8 cellular contexts compared by ENCODE assay signal in the genomic region with DNA sequence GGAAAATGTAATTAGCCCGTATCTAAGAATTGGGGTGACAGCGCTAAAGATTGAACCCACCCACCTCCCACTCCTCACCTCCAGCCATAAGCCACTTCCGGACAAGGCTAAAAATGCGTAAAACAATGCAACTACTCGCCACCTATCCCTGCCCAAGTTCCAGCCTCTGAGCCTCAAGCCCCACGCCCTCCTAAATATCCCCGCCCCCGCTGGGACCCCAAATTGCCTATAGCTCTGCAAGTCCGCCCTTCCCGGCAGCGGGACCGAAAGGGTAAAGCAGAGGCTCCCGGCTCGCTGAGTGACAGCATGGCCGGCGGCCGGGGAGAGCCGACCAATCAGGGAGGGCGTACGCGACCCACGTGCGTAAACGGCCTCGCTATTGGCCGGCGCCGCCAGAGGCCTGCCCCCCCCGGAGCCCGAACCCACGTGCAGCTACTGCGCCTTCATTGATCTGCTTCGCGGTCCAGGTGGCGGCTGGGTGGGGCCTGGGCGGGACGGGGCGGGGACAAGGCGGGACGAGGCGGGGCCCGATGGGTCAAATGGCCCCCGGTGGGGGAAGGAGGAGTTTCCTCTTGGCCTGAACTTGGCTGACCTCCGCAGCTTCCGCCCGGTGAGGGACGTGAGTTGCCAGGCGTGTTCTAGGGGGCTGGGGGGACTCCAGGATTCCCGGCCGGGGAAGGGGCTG. TPM values are rescaled to one million over a fixed set of nuclear protein-coding genes. Genes with fewer than 3 reads are reported as not detected.
DNase-seq lines count a peak whose midpoint lies in the region; ATAC-seq, FAIRE-seq and TF ChIP-seq lines count a peak whose summit lies in the region.

A gene (plus strand): TSS at position 564 of the 685 bp plus-strand sequence. CDS start 670 bp downstream, outside the sequence.

- FAIRE-seq in GM19239 (lab: Jason Lieb, UNC), result peak; percentile 98

- DNase-seq in BE2C (peak; percentile 99), GM19239 (ENCODE audit: insufficient read length, low spot score) (peak; percentile 97), NCI-H510A (lab: John Stamatoyannopoulos, UW) (peak; percentile 91), colonic mucosa (peak; percentile 96), left colon (peak; percentile 97 to 98)
- DNase-seq in activated CD4-positive, alpha-beta T cell treated with anti-CD3 and anti-CD28 coated beads for 24 hours (ENCODE audit: low read depth in 2 of 2), result peak; percentile 87 to 89
- DNase-seq in stimulated activated CD4-positive, alpha-beta T cell treated with anti-CD3 and anti-CD28 coated beads, Interleukin-1b, Interleukin-23, amount 100 ng/mL, for 24 hours (ENCODE audit: low read depth in 4 of 4, low spot score in 1 of 4), result peak; percentile 75 to 92 (median 86)

- H3K4me3 ChIP-seq in BE2C (ENCODE audit: low read depth, low read length) (peak within 1 kb of the TSS; percentile 69), colonic mucosa (peak within 1 kb of the TSS; percentile 27)

- ATAC-seq in HG03439 (IDR thresholded peaks at IDR 0.05; ENCODE audit: unreplicated experiment) (peak; percentile 89), left colon (peak; percentile 96)

- H3K4me1 ChIP-seq in BE2C (peaks cover 5% of the 10 kb centered on the region), colonic mucosa (peaks cover 5% of the 10 kb centered on the region)

- peak within 1 kb of the TSS; percentile 46 to 79 for H3K9ac ChIP-seq in colonic mucosa (ENCODE audit: low read depth in 2 of 2, low read length in 2 of 2)

- H3K27ac ChIP-seq in colonic mucosa, result no peak within 1 kb of the TSS

- H3K9me3 ChIP-seq in BE2C, result no peaks in the 10 kb centered on the region
- H3K9me3 ChIP-seq in colonic mucosa, result no peaks in the 10 kb centered on the region

- TF ChIP-seq CTCF in BE2C (IDR thresholded peaks at IDR 0.05; ENCODE audit: low read depth, low read length), result no peak
- TF ChIP-seq CTCF in colonic mucosa (IDR thresholded peaks at IDR 0.05), result no peak

- intact Hi-C loops in colonic mucosa (cut with DNase I) (loop anchor here (5.0 kb wide), 1 partner anchor 85 kb away; a partner anchor contains a TSS), left colon (cut with DNase I, micrococcal nuclease) (no loop called here)

- no peaks in the 10 kb centered on the region for H3K27me3 ChIP-seq in BE2C
- H3K27me3 ChIP-seq in colonic mucosa, result no peaks in the 10 kb centered on the region

- H3K36me3 ChIP-seq in BE2C (no peaks in the 10 kb centered on the region), colonic mucosa (no peaks in the 10 kb centered on the region)

RNA-seq across cellular contexts. Expression of the gene that starts here (rescaled TPM):
- 5.9 TPM for polyA plus RNA-seq in BE2C (2012; ENCODE audit: insufficient read depth, insufficient read length, low read depth)
- total RNA-seq in colonic mucosa (1 to 10 TPM; 2.9 to 3.8 TPM), left colon (1 to 10 TPM; 2.2 to 2.6 TPM)
